ENCODE assay signal across 8 cellular contexts in the genomic region with DNA sequence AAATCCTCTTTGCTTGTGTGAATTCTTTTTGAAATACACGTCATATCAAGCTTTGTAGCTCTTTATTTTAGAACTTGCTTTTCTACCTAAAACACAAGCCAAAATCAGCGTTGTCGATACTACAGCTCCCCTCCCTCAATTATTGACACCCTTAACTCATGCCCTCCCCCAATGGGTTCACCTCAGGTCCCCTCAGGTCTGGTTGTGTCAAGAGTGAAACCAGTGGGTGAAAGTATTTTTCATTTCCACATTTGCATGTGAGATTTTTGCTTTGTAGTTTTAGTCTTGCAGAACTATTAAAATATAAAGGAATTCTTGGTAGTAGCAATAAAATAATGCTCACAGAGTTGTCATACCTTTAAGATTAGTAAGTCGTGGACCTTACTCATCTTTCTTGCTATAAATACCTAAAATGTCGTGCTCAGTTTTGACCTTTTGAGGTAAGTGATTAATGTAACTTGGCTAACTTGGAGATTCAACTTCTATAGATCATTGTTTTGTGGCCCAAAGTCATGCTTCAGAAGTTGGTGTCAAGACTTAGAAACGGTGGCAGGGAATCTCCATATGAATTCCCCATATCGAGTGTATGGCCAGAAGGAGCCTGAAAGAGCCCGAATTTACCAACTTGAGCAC. TPM values are rescaled to one million over a fixed set of nuclear protein-coding genes. Genes with fewer than 3 reads are reported as not detected.
A peak's percentile ranks its signal among the peaks of the same experiment; 100 is the strongest.
DNase-seq lines count a peak whose midpoint lies in the region; ATAC-seq and TF ChIP-seq lines count a peak whose summit lies in the region.

No MANE protein-coding gene starts in this region.

- TF ChIP-seq CTCF in AG04449 (IDR thresholded peaks at IDR 0.05; ENCODE audit: insufficient read depth, low read length, missing control alignments) (no peak), epithelial cell of esophagus (IDR thresholded peaks at IDR 0.05; ENCODE audit: insufficient read depth, low read depth, low read length, missing control alignments) (no peak), upper lobe of right lung (IDR thresholded peaks at IDR 0.05) (no peak)

- ATAC-seq in GM19395 (IDR thresholded peaks at IDR 0.05; ENCODE audit: unreplicated experiment) = peak; percentile 46
- ATAC-seq in upper lobe of right lung = no peak
- no peak for ATAC-seq in GM18873 (IDR thresholded peaks at IDR 0.05; ENCODE audit: low FRiP score, unreplicated experiment)

- peak overlapping the region; percentile 86 for H3K4me3 ChIP-seq in AG04449 (ENCODE audit: low read depth, low read length)
- H3K4me3 ChIP-seq in epithelial cell of esophagus (ENCODE audit: low read length) = peak overlapping the region; percentile 70
- H3K4me3 ChIP-seq in upper lobe of right lung = peak overlapping the region; percentile 95

- H3K27ac ChIP-seq in upper lobe of right lung = no peak overlapping the region

- POLR2A ChIA-PET in AG04449 (lab: Yijun Ruan, JAX) = no interaction called here

- H3K27me3 ChIP-seq in upper lobe of right lung = no peaks in the 10 kb centered on the region

- CTCF ChIA-PET in AG04449 (lab: Yijun Ruan, JAX) = no interaction called here

- H3K9me3 ChIP-seq in upper lobe of right lung = no peaks in the 10 kb centered on the region

- DNase-seq in AG04449 (ENCODE audit: low read depth, low spot score) (no peak), LoVo (ENCODE audit: low spot score) (peak; percentile 51), epithelial cell of esophagus (ENCODE audit: low read depth) (peak; percentile 60), upper lobe of right lung (no peak), NCI-H748 treated with DMSO at 0.1 percent for 48 hours (lab: John Stamatoyannopoulos, UW) (no peak)
- DNase-seq in stimulated activated CD4-positive, alpha-beta T cell treated with anti-CD3 and anti-CD28 coated beads, Interleukin-12 subunit alpha, Interleukin-12 subunit beta, amount 100 ng/mL, for 4 hours = no peak

- intact Hi-C loops in upper lobe of right lung (cut with DNase I) = no loop called here

- H3K36me3 ChIP-seq in upper lobe of right lung = no peaks in the 10 kb centered on the region

- peaks cover 10% of the 10 kb centered on the region for H3K4me1 ChIP-seq in upper lobe of right lung

RNA-seq across cellular contexts. Expression of a gene that starts 1.7 kb away (rescaled TPM):
- total RNA-seq in upper lobe of right lung = 7.3 TPM

Comparison
In these comparisons a context has a peak if more than half of its experiments do, and no peak if none do; other contexts are left out.
1. DNase-seq: peak in LoVo (single experiment) and epithelial cell of esophagus (single experiment); none in AG04449 (single experiment), upper lobe of right lung (single experiment), NCI-H748 treated with DMSO at 0.1 percent for 48 hours (single experiment) and stimulated activated CD4-positive, alpha-beta T cell treated with anti-CD3 and anti-CD28 coated beads, Interleukin-12 subunit alpha, Interleukin-12 subunit beta, amount 100 ng/mL, for 4 hours (single experiment).
2. Peak in every context shown above with its lines, with median percentiles within 50 percentile points of each other: H3K4me3 ChIP-seq.